Comparison of ENCODE assay signal across 8 cellular contexts in genomic region chr3:50226888-50227389, GRCh38. TPM values are rescaled to one million over a fixed set of nuclear protein-coding genes. Genes with fewer than 3 reads are reported as not detected.
DNase-seq lines count a peak whose midpoint lies in the region; ATAC-seq and TF ChIP-seq lines count a peak whose summit lies in the region.

No MANE protein-coding gene starts in this region.

- H3K4me2 ChIP-seq in hepatocyte = peak overlapping the region; percentile 96

- H3K4me3 ChIP-seq in hepatocyte = peak overlapping the region; percentile 40
- peak overlapping the region; percentile 70 to 80 (median 70) for H3K4me3 ChIP-seq in gastrocnemius medialis

- intact Hi-C loops in gastrocnemius medialis (cut with DNase I; ENCODE audit: low total_unique reads) = loop anchor here (1.0 to 2.0 kb wide), 5 partner anchors 11 to 106 kb away; no protein-coding TSS in a partner anchor

- H3K27me3 ChIP-seq in hepatocyte = no peaks in the 10 kb centered on the region
- H3K27me3 ChIP-seq in gastrocnemius medialis = no peaks in the 10 kb centered on the region

- in situ Hi-C loops in gastrocnemius medialis (cut with MboI; ENCODE audit: low sequenced_read_pairs in 4 of 4) = loop anchor here in 2 of 4 donors (5.0 to 10.0 kb wide), 2 partner anchors 45 to 48 kb away; partner anchors contain the start of gene LSMEM2 (in 1 of the 2)

- TF ChIP-seq CTCF in hepatocyte (IDR thresholded peaks at IDR 0.05; ENCODE audit: poor library complexity) (no peak), gastrocnemius medialis (IDR thresholded peaks at IDR 0.05 in 4 of 5, conservative IDR thresholded peaks at IDR 0.05 in 1 of 5) (no peak)

- no peaks in the 10 kb centered on the region for H3K79me2 ChIP-seq in hepatocyte

- H4K20me1 ChIP-seq in hepatocyte (ENCODE audit: insufficient read depth, poor library complexity, severe bottlenecking) = no peaks in the 10 kb centered on the region

- peaks cover 17% of the 10 kb centered on the region for H3K4me1 ChIP-seq in hepatocyte (ENCODE audit: insufficient read depth)
- H3K4me1 ChIP-seq in gastrocnemius medialis = peaks cover 19 to 25% of the 10 kb centered on the region in 2 donors

- DNase-seq in NCI-H2171 treated with DMSO at 0.1 percent for 48 hours (lab: John Stamatoyannopoulos, UW) (peak; percentile 46), NCI-H2171 (lab: John Stamatoyannopoulos, UW) (no peak), NOMO-1 treated with dmso at 0.1 percent for 144 hours (lab: John Stamatoyannopoulos, UW; ENCODE audit: unreplicated experiment) (peak; percentile 34), anterior cingulate cortex (lab: John Stamatoyannopoulos, UW) (peak in 33 of 58 donors; percentile 36 to 74 (median 62)), hepatocyte (ENCODE audit: low spot score) (no peak), gastrocnemius medialis (peak in 1 of 2 donors; percentile 46), NCI-H510A treated with DMSO at 0.1 percent for 48 hours (lab: John Stamatoyannopoulos, UW) (no peak)

- H2AFZ ChIP-seq in hepatocyte = peak overlapping the region; percentile 85

- ATAC-seq in HG02588 (IDR thresholded peaks at IDR 0.05; ENCODE audit: unreplicated experiment) = peak; percentile 8
- peak; percentile 15 to 37 for ATAC-seq in gastrocnemius medialis

- no peaks in the 10 kb centered on the region for H3K9me2 ChIP-seq in hepatocyte (replicated peaks; ENCODE audit: insufficient read depth)

- no peaks in the 10 kb centered on the region for H3K36me3 ChIP-seq in hepatocyte (replicated peaks; ENCODE audit: insufficient read depth, low read depth)
- no peaks in the 10 kb centered on the region for H3K36me3 ChIP-seq in gastrocnemius medialis

- 2% methylated on average over 32 of the region's 40 CpGs for WGBS in hepatocyte (ENCODE audit: low lambda C conversion rate, missing lambda C conversion rate)

- TF ChIP-seq POLR2A in gastrocnemius medialis (IDR thresholded peaks at IDR 0.05) = no peak

- no peaks in the 10 kb centered on the region for H3K9me3 ChIP-seq in hepatocyte (ENCODE audit: low read depth)
- no peaks in the 10 kb centered on the region for H3K9me3 ChIP-seq in gastrocnemius medialis

- H3K27ac ChIP-seq in hepatocyte = peak overlapping the region; percentile 73
- peak overlapping the region; percentile 48 to 74 (median 64) for H3K27ac ChIP-seq in gastrocnemius medialis

RNA-seq across cellular contexts. Expression of gene GNAI2, which starts 9.1 kb away (rescaled TPM):
- total RNA-seq in hepatocyte (95.0 and 103 TPM in 2 replicates), gastrocnemius medialis (10 to 100 TPM; 26.7 to 67.8 (median 39.8) TPM)
- polyA plus RNA-seq in hepatocyte = 219 and 233 TPM in 2 replicates

RNA-seq across cellular contexts. Expression of gene SLC38A3, which starts 21.9 kb away (rescaled TPM):
- total RNA-seq in hepatocyte (22.6 and 24.7 TPM in 2 replicates), gastrocnemius medialis (1 to 10 TPM; 1.9 to 8.9 (median 5.0) TPM)
- 37.9 and 56.6 TPM in 2 replicates for polyA plus RNA-seq in hepatocyte

RNA-seq across cellular contexts. Expression of gene GNAT1, which starts 35.5 kb away (rescaled TPM):
- total RNA-seq in hepatocyte (not detected in 2 replicates), gastrocnemius medialis (not detected)
- polyA plus RNA-seq in hepatocyte = not detected in 2 replicates

RNA-seq across cellular contexts. Expression of gene SEMA3B, which starts 42.0 kb away (rescaled TPM):
- total RNA-seq in hepatocyte = 60.2 and 67.7 TPM in 2 replicates
- 104 and 135 TPM in 2 replicates for polyA plus RNA-seq in hepatocyte
- 1 to 10 TPM; 1.7 to 3.1 (median 2.1) TPM for total RNA-seq in gastrocnemius medialis

RNA-seq across cellular contexts. Expression of gene LSMEM2, which starts 51.9 kb away (rescaled TPM):
- total RNA-seq in hepatocyte = 0.20 TPM in 1 of 2 replicates, not detected in the other
- polyA plus RNA-seq in hepatocyte = 0.39 TPM in 1 of 2 replicates, not detected in the other
- total RNA-seq in gastrocnemius medialis = under 1 TPM in 3 of 4 donors, not detected in 1; 0.41 to 0.98 (median 0.49) TPM

Comparison
In these comparisons a context has a peak if more than half of its experiments do, and no peak if none do; other contexts are left out.
1. DNase-seq: peak in NCI-H2171 treated with DMSO at 0.1 percent for 48 hours (single experiment), NOMO-1 treated with dmso at 0.1 percent for 144 hours (single experiment) and anterior cingulate cortex (33 of 58); none in NCI-H2171 (single experiment), hepatocyte (single experiment) and NCI-H510A treated with DMSO at 0.1 percent for 48 hours (single experiment).